Comparison of ENCODE assay signal across 1 cellular context in the genomic region with DNA sequence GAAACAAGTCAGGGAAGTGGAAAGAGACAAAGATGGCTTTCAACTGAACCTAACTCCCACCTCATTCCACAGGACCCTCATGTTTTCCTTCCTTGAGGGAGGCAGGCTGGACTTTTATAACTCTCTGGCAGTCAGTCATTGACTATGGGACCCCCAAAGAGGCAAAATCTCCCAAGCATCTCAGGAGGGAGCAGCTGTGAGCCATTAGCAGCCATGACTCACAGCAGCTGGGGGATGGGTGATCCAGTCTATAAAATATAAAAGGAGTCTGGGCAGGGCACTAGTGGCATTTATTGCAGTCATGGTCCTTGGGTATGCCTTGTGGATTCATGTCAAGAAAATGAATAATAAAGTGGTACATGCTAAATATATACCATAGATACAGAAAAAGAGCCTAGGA.
TF ChIP-seq lines count a peak whose summit lies in the region.

No MANE protein-coding gene starts in this region.

TF ChIP-seq in H1, 55 proteins besides CTCF, POLR2A, EP300 and RAD21:
- no peak for TF ChIP-seq RXRA (IDR thresholded peaks at IDR 0.05; ENCODE audit: insufficient read depth, low read depth, low read length)
- TF ChIP-seq CEBPB (IDR thresholded peaks at IDR 0.05; ENCODE audit: low read depth, low read length): no peak
- no peak for TF ChIP-seq CHD1 (IDR thresholded peaks at IDR 0.05; ENCODE audit: low read depth, low read length)
- TF ChIP-seq SIX5 (IDR thresholded peaks at IDR 0.05; ENCODE audit: low read depth, low read length): no peak
- no peak for TF ChIP-seq SAP30 (IDR thresholded peaks at IDR 0.05; ENCODE audit: insufficient read depth, insufficient replicate concordance, low read length)
- TF ChIP-seq POLR2AphosphoS5 (IDR thresholded peaks at IDR 0.05; ENCODE audit: low read depth, low read length): no peak
- TF ChIP-seq ATF3 (IDR thresholded peaks at IDR 0.05; ENCODE audit: insufficient read depth, low read depth, low read length): no peak
- TF ChIP-seq RNF2 (IDR thresholded peaks at IDR 0.05; ENCODE audit: borderline replicate concordance, low read depth, low read length, missing control alignments, poor library complexity, severe bottlenecking): no peak
- no peak for TF ChIP-seq CTBP2 (IDR thresholded peaks at IDR 0.05; ENCODE audit: borderline replicate concordance, insufficient read depth, insufficient read length, low read length)
- no peak for TF ChIP-seq JUND (IDR thresholded peaks at IDR 0.05; ENCODE audit: low read length)
- no peak for TF ChIP-seq SP1 (IDR thresholded peaks at IDR 0.05; ENCODE audit: low read depth, low read length)
- no peak for TF ChIP-seq YY1 (IDR thresholded peaks at IDR 0.05; ENCODE audit: low read depth, low read length)
